Comparison of ENCODE assay signal across 27 cellular contexts in genomic region chr1:157984469-157984868, GRCh38. TPM values are rescaled to one million over a fixed set of nuclear protein-coding genes. Genes with fewer than 3 reads are reported as not detected.
"Had no signal": no experiment of that assay in that cellular context is flagged by ENCODE, and none has a peak within 500 bp of the region (broad histone marks: within the 10 kb centered on the region; RNA-seq: fewer than 3 reads in every experiment).

No MANE protein-coding gene starts in this region.

- H3K27me3 ChIP-seq: breast epithelium, Peyer's patch had no signal

- H3K36me3 Mint-ChIP-seq: activated naive CD4-positive, alpha-beta T cell treated with anti-CD3 and anti-CD28 coated beads, Interleukin-2, amount 10 ng/mL, durations not matched to agents 7 days and 5 days; activated naive CD8-positive, alpha-beta T cell treated with anti-CD3 and anti-CD28 coated beads, Interleukin-2, amount 10 ng/mL, durations not matched to agents 7 days and 5 days had no signal

- H3K27ac ChIP-seq: breast epithelium, Peyer's patch, RWPE1, SJCRH30 had no signal

- H3K36me3 ChIP-seq: breast epithelium, Peyer's patch, SJCRH30 had no signal

- H3K9me3 Mint-ChIP-seq: activated CD8-positive, alpha-beta T cell treated with anti-CD3 and anti-CD28 coated beads for 36 hours; activated naive CD4-positive, alpha-beta T cell treated with anti-CD3 and anti-CD28 coated beads, Interleukin-2, amount 10 ng/mL, durations not matched to agents 7 days and 5 days; activated naive CD8-positive, alpha-beta T cell treated with anti-CD3 and anti-CD28 coated beads, Interleukin-2, amount 10 ng/mL, durations not matched to agents 7 days and 5 days; activated T-cell treated with anti-CD3 and anti-CD28 coated beads, Interleukin-2, amount 50 U/mL, for 72 hours; activated T-helper 2 cell treated with anti-CD3 and anti-CD28 coated beads, Interferon-gamma antibody, Interleukin-2, Interleukin-4, amounts not matched to agents 10 μg/mL and 5 μg/mL and 100 μg/mL, durations not matched to agents 14 hours and 24 hours and 36 hours; T-helper 1 cell treated with Interleukin-12 subunit alpha and Interleukin-12 subunit beta and Interleukin-4 antibody, amounts not matched to agents 30 μg/mL and 1 μg/mL, for 36 hours had no signal

- H3K4me1 Mint-ChIP-seq: activated naive CD4-positive, alpha-beta T cell treated with anti-CD3 and anti-CD28 coated beads, Interleukin-2, amount 10 ng/mL, durations not matched to agents 7 days and 5 days; activated naive CD8-positive, alpha-beta T cell treated with anti-CD3 and anti-CD28 coated beads, Interleukin-2, amount 10 ng/mL, durations not matched to agents 7 days and 5 days had no signal

- ATAC-seq: activated CD4-positive, CD25-positive, alpha-beta regulatory T cell treated with anti-CD3 and anti-CD28 coated beads, Interleukin-2, amount 50 U/mL, for 24 hours; activated CD8-positive, alpha-beta T cell treated with anti-CD3 and anti-CD28 coated beads for 36 hours; activated T-cell treated with anti-CD3 and anti-CD28 coated beads, Interleukin-2, amount 50 U/mL, for 72 hours had no signal

- H3K4me3 ChIP-seq: breast epithelium, Peyer's patch, SJCRH30 had no signal

- DNase-seq: activated CD4-positive, alpha-beta T cell treated with anti-CD3 and anti-CD28 coated beads for 4 hours; activated CD8-positive, alpha-beta memory T cell treated with anti-CD3 and anti-CD28 coated beads, Interleukin-2, amount 50 U/mL, for 4 hours; activated CD8-positive, alpha-beta T cell treated with anti-CD3 and anti-CD28 coated beads for 36 hours; activated gamma-delta T cell treated with Interleukin-2 at 50 U/mL for 16 hours; activated naive CD4-positive, alpha-beta T cell treated with anti-CD3 and anti-CD28 coated beads, Interleukin-2, amount 10 ng/mL, durations not matched to agents 7 days and 5 days; activated naive CD8-positive, alpha-beta T cell treated with anti-CD3 and anti-CD28 coated beads, Interleukin-2, amount 10 ng/mL, durations not matched to agents 7 days and 5 days; activated T-cell treated with anti-CD3 and anti-CD28 coated beads, Interleukin-2, amount 50 U/mL, for 72 hours; aorta; KG1; NCI-H1092; NCI-H1417; NCI-H1930; NCI-H2107; NCI-H2171 treated with DMSO at 0.1 percent for 48 hours; NCI-H345; NCI-H510A; NCI-H69; NK-92 treated with Interleukin-12 subunit alpha and Interleukin-12 subunit beta, amount 100 ng/mL, for 24 hours; OCI-M1; Peyer's patch; Right ventricle myocardium superior; SJCRH30 had no signal

- H3K27ac Mint-ChIP-seq: activated CD8-positive, alpha-beta T cell treated with anti-CD3 and anti-CD28 coated beads for 36 hours; activated naive CD4-positive, alpha-beta T cell treated with anti-CD3 and anti-CD28 coated beads, Interleukin-2, amount 10 ng/mL, durations not matched to agents 7 days and 5 days; activated naive CD8-positive, alpha-beta T cell treated with anti-CD3 and anti-CD28 coated beads, Interleukin-2, amount 10 ng/mL, durations not matched to agents 7 days and 5 days; activated T-cell treated with anti-CD3 and anti-CD28 coated beads, Interleukin-2, amount 50 U/mL, for 72 hours; activated T-helper 2 cell treated with anti-CD3 and anti-CD28 coated beads, Interferon-gamma antibody, Interleukin-2, Interleukin-4, amounts not matched to agents 10 μg/mL and 5 μg/mL and 100 μg/mL, durations not matched to agents 14 hours and 24 hours and 36 hours; T-helper 1 cell treated with Interleukin-12 subunit alpha and Interleukin-12 subunit beta and Interleukin-4 antibody, amounts not matched to agents 30 μg/mL and 1 μg/mL, for 36 hours had no signal

- H3K4me3 Mint-ChIP-seq: activated CD8-positive, alpha-beta T cell treated with anti-CD3 and anti-CD28 coated beads for 36 hours; activated naive CD4-positive, alpha-beta T cell treated with anti-CD3 and anti-CD28 coated beads, Interleukin-2, amount 10 ng/mL, durations not matched to agents 7 days and 5 days; activated naive CD8-positive, alpha-beta T cell treated with anti-CD3 and anti-CD28 coated beads, Interleukin-2, amount 10 ng/mL, durations not matched to agents 7 days and 5 days; activated T-cell treated with anti-CD3 and anti-CD28 coated beads, Interleukin-2, amount 50 U/mL, for 72 hours; T-helper 1 cell treated with Interleukin-12 subunit alpha and Interleukin-12 subunit beta and Interleukin-4 antibody, amounts not matched to agents 30 μg/mL and 1 μg/mL, for 36 hours had no signal

- H3K4me1 ChIP-seq: breast epithelium, SJCRH30 had no signal

- H3K9me3 ChIP-seq: breast epithelium, Peyer's patch, SJCRH30 had no signal

RNA-seq across cellular contexts. Expression of gene KIRREL1, which starts 9.0 kb away (rescaled TPM):
- total RNA-seq: activated naive CD8-positive, alpha-beta T cell treated with anti-CD3 and anti-CD28 coated beads, Interleukin-2, amount 10 ng/mL, durations not matched to agents 7 days and 5 days; activated T-cell treated with anti-CD3 and anti-CD28 coated beads, Interleukin-2, amount 50 U/mL, for 72 hours; activated T-helper 2 cell treated with anti-CD3 and anti-CD28 coated beads, Interferon-gamma antibody, Interleukin-2, Interleukin-4, amounts not matched to agents 10 μg/mL and 5 μg/mL and 100 μg/mL, durations not matched to agents 14 hours and 24 hours and 36 hours had no signal
